Comparison of ENCODE assay signal across 18 cellular contexts in the genomic region with DNA sequence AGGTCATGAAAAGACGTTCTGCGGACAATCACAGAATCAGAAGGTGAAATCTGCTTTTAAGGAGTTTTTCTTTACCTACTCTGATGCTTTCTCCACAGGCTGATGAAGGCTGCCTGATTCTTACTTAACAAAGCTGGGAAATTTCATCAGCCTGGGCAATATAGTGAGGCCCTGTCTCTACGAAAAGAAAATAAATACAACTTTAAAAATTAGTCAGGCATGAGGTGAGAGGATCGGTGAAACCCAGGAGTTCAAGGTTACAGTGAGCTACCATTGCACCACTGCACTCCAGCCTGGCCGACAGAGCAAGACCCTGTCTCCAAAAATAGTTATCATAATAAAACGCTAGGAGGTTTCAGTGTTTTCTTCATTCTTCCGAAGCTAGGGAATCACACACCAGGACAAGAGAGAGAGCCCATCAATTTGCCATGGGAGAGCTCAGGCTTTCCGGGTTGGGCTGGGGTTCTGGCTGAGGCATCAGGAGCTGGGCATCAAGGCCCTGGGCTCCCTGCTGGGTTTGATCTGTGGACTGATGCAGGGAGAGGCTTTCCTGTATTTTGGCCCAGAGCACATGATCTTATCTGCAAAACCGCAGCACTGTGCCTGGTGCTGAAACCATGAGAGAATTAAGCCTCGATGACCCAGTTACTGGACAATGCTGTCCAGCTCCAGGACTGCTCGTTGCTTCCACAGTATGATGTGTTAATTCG. TPM values are rescaled to one million over a fixed set of nuclear protein-coding genes. Genes with fewer than 3 reads are reported as not detected.
A peak's percentile ranks its signal among the peaks of the same experiment; 100 is the strongest.
DNase-seq lines count a peak whose midpoint lies in the region; ATAC-seq and TF ChIP-seq lines count a peak whose summit lies in the region.
"Had no signal": no experiment of that assay in that cellular context is flagged by ENCODE, and none has a peak within 500 bp of the region (broad histone marks: within the 10 kb centered on the region; RNA-seq: fewer than 3 reads in every experiment).

No MANE protein-coding gene starts in this region.

- intact Hi-C loops in left cardiac atrium (cut with DNase I): no loop called here

- no peak for ATAC-seq in HG02884 (IDR thresholded peaks at IDR 0.05; ENCODE audit: unreplicated experiment)
- ATAC-seq in left cardiac atrium: no peak
- ATAC-seq: heart left ventricle, natural killer cell had no signal

- TF ChIP-seq CTCF in choroid plexus epithelial cell (conservative IDR thresholded peaks at IDR 0.05; ENCODE audit: low read depth, low read length): no peak

- H3K4me3 ChIP-seq in choroid plexus epithelial cell (ENCODE audit: low read depth, low read length): no peak overlapping the region
- H3K4me3 ChIP-seq: cardiac muscle cell, esophagus squamous epithelium, heart left ventricle, skin epidermis had no signal

- DNase-seq in ELF-1 (ENCODE audit: low read depth, low spot score) (peak; percentile 47), OCI-M1 (lab: John Stamatoyannopoulos, UW) (peak; percentile 41), choroid plexus epithelial cell (ENCODE audit: low read depth) (peak; percentile 24), myocyte (ENCODE audit: low read depth) (peak; percentile 59), Kasumi-1 (lab: John Stamatoyannopoulos, UW) (no peak), left cardiac atrium (no peak), NCI-H2029 treated with DMSO at 0.1 percent for 48 hours (lab: John Stamatoyannopoulos, UW) (no peak)
- DNase-seq: activated CD4-positive, alpha-beta T cell treated with anti-CD3 and anti-CD28 coated beads, Interleukin-2, amount 50 U/mL, for 48 hours; COR-L47; esophagus squamous epithelium; heart left ventricle; immature natural killer cell; natural killer cell; NCI-H146; stimulated activated CD4-positive, alpha-beta T cell treated with anti-CD3 and anti-CD28 coated beads, Interleukin-2, amount 100 ng/mL, for 48 hours had no signal

RNA-seq across cellular contexts. Expression of a gene that starts 25.1 kb away (rescaled TPM):
- total RNA-seq in myocyte: 21.7 and 23.6 TPM in 2 replicates
- polyA plus RNA-seq in myocyte (2012): 21.0 TPM
- total RNA-seq in left cardiac atrium: 10 to 100 TPM; 16.6 to 21.0 TPM

RNA-seq across cellular contexts. Expression of a gene that starts 46.1 kb away (rescaled TPM):
- total RNA-seq in myocyte: 0.86 and 1.6 TPM in 2 replicates
- 0.13 TPM for polyA plus RNA-seq in myocyte (2012)
- 10 to 100 TPM; 21.0 to 41.8 TPM for total RNA-seq in left cardiac atrium

Comparison
In these comparisons a context has a peak if more than half of its experiments do, and no peak if none do; other contexts are left out.
1. DNase-seq: peak in ELF-1 (single experiment), OCI-M1 (single experiment), choroid plexus epithelial cell (single experiment) and myocyte (single experiment); none in Kasumi-1 (0 of 2), left cardiac atrium (single experiment) and NCI-H2029 treated with DMSO at 0.1 percent for 48 hours (single experiment).